Comparison of ENCODE assay signal across 11 cellular contexts in the genomic region with DNA sequence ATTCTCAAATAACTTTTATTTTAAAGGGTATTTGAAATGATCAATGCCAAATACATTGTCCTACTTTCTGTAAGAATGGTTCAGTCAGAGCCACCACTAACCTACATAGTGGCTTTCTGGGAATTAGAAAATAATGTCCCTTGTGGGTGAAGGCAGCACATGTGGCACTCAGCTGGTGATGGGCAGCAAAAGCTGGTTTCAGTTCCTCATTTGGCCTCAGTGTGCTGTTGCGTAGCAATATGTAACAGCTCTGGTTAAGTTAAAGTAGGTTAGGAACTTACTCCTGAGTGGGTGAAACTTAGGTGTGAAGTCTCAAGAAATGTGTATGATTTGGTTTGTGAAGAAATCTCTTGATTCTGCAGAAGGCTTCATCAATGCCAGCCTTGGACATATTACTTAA.
DNase-seq lines count a peak whose midpoint lies in the region; ATAC-seq and TF ChIP-seq lines count a peak whose summit lies in the region.
"Had no signal": no experiment of that assay in that cellular context is flagged by ENCODE, and none has a peak within 500 bp of the region (broad histone marks: within the 10 kb centered on the region; RNA-seq: fewer than 3 reads in every experiment).

No MANE protein-coding gene starts in this region.

- peak; percentile 100 for ATAC-seq in GM18861 (IDR thresholded peaks at IDR 0.05; ENCODE audit: unreplicated experiment)
- ATAC-seq in GM21723 (IDR thresholded peaks at IDR 0.05; ENCODE audit: unreplicated experiment) = peak; percentile 93
- peak; percentile 99 for ATAC-seq in HG03432 (IDR thresholded peaks at IDR 0.05; ENCODE audit: unreplicated experiment)
- peak; percentile 40 for ATAC-seq in activated B cell treated with CpG ODN at 0.5 μM for 24 hours (ENCODE audit: low read depth)
- ATAC-seq in heart left ventricle = no peak
- ATAC-seq: left ventricle myocardium superior had no signal

- H3K27ac Mint-ChIP-seq in activated B cell treated with CpG ODN at 0.5 μM for 24 hours = no peak overlapping the region
- no peak overlapping the region for H3K27ac Mint-ChIP-seq in immature natural killer cell
- H3K27ac Mint-ChIP-seq: activated CD4-positive, alpha-beta memory T cell treated with anti-CD3 and anti-CD28 coated beads for 36 hours had no signal

- H3K36me3 ChIP-seq in heart left ventricle = no peaks in the 10 kb centered on the region

- H3K36me3 Mint-ChIP-seq in activated B cell treated with CpG ODN at 0.5 μM for 24 hours (ENCODE audit: low read depth) (no peaks in the 10 kb centered on the region), immature natural killer cell (no peaks in the 10 kb centered on the region)
- H3K36me3 Mint-ChIP-seq: activated CD4-positive, alpha-beta memory T cell treated with anti-CD3 and anti-CD28 coated beads for 36 hours had no signal

- peaks cover 0 to 13% (median 0%) of the 10 kb centered on the region in 12 donors for H3K9me3 ChIP-seq in heart left ventricle

- H3K4me1 Mint-ChIP-seq in activated B cell treated with CpG ODN at 0.5 μM for 24 hours (no peaks in the 10 kb centered on the region), immature natural killer cell (no peaks in the 10 kb centered on the region)

- H3K9me3 Mint-ChIP-seq in activated B cell treated with CpG ODN at 0.5 μM for 24 hours (peaks cover 1% of the 10 kb centered on the region), immature natural killer cell (peaks cover 0 to 9% (median 3%) of the 10 kb centered on the region in 6 donors)

- no peak for TF ChIP-seq CTCF in activated B cell treated with CpG ODN at 0.5 μM for 24 hours (IDR thresholded peaks at IDR 0.05)
- no peak for TF ChIP-seq CTCF in heart left ventricle (IDR thresholded peaks at IDR 0.05)

- H3K4me3 Mint-ChIP-seq in activated B cell treated with CpG ODN at 0.5 μM for 24 hours (no peak overlapping the region), immature natural killer cell (no peak overlapping the region)
- H3K4me3 Mint-ChIP-seq: activated CD4-positive, alpha-beta memory T cell treated with anti-CD3 and anti-CD28 coated beads for 36 hours had no signal

- H3K4me3 ChIP-seq in heart left ventricle = no peak overlapping the region

- intact Hi-C loops in activated B cell treated with CpG ODN at 0.5 μM for 24 hours (cut with micrococcal nuclease) (no loop called here), heart left ventricle (cut with DNase I) (no loop called here)

- 80 to 100% (median 88%) methylated on average over 1 of the region's 1 CpG for WGBS in heart left ventricle, 4 donors

- DNase-seq in activated B cell treated with CpG ODN at 0.5 μM for 24 hours (no peak), heart left ventricle (no peak), cerebellum (ENCODE audit: low spot score) (no peak), immature natural killer cell (no peak), substantia nigra (lab: John Stamatoyannopoulos, UW) (no peak)
- DNase-seq: activated CD4-positive, alpha-beta memory T cell treated with anti-CD3 and anti-CD28 coated beads for 36 hours; left ventricle myocardium superior; retina had no signal

- no peaks in the 10 kb centered on the region for H3K27me3 ChIP-seq in heart left ventricle

- CTCF ChIA-PET in activated B cell treated with CpG ODN at 0.5 μM for 24 hours (lab: Charles Lee) = no interaction called here

- TF ChIP-seq POLR2A in heart left ventricle (IDR thresholded peaks at IDR 0.05) = no peak

- H3K27ac ChIP-seq in heart left ventricle = no peak overlapping the region
- H3K27ac ChIP-seq in substantia nigra (ENCODE audit: low read depth, low read length, poor library complexity, severe bottlenecking) = no peak overlapping the region

- POLR2A ChIA-PET in activated B cell treated with CpG ODN at 0.5 μM for 24 hours (lab: Charles Lee) = no interaction called here

- H3K27me3 Mint-ChIP-seq in activated B cell treated with CpG ODN at 0.5 μM for 24 hours = no peaks in the 10 kb centered on the region
- H3K27me3 Mint-ChIP-seq in immature natural killer cell (ENCODE audit: low read depth in 3 of 3) = peaks cover 0 to 6% (median 0%) of the 10 kb centered on the region in 3 donors
- H3K27me3 Mint-ChIP-seq: activated CD4-positive, alpha-beta memory T cell treated with anti-CD3 and anti-CD28 coated beads for 36 hours had no signal

- no peaks in the 10 kb centered on the region for H3K4me1 ChIP-seq in heart left ventricle

Comparison
In these comparisons a context has a peak if more than half of its experiments do, and no peak if none do; other contexts are left out.
1. ATAC-seq: peak in GM18861 (single experiment), GM21723 (single experiment), HG03432 (single experiment) and activated B cell treated with CpG ODN at 0.5 μM for 24 hours (single experiment); none in heart left ventricle (0 of 4).